9 cellular contexts compared by ENCODE assay signal in the genomic region with DNA sequence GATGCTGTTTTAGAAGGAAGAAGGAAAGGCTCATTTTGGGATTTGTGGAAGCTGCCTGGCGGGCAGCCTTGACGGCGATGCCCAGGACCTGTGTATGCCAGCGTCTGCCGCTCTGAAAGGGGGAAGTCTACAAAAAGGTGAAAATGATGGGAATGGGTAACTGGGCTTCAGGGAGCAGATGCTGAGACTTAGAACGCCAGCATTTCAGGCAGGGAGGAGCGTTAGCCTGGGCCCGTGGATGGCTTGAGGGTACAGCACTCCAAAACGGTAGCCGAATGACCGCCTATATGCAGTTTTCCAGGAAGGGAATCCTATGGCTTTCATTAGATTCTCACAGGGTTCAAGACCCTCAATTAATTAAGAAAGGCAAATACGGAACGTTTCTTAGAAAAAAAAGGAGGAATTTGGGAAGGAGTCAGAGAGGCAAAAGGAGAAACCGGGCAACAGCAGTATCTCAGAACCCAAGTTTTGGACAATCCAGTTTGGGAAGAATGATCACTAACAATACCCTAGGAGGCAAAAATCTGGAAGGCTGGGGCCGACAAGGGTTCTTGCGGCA. TPM values are rescaled to one million over a fixed set of nuclear protein-coding genes. Genes with fewer than 3 reads are reported as not detected.
DNase-seq lines count a peak whose midpoint lies in the region; ATAC-seq and TF ChIP-seq lines count a peak whose summit lies in the region.
"Had no signal": no experiment of that assay in that cellular context is flagged by ENCODE, and none has a peak within 500 bp of the region (broad histone marks: within the 10 kb centered on the region; RNA-seq: fewer than 3 reads in every experiment).

No MANE protein-coding gene starts in this region.

- H3K36me3 Mint-ChIP-seq in CD4-positive, alpha-beta memory T cell, result peaks cover 15 to 30% of the 10 kb centered on the region in 2 donors

- TF ChIP-seq CTCF in LNCaP clone FGC (IDR thresholded peaks at IDR 0.05; ENCODE audit: control insufficient read depth, extremely low read depth, insufficient read depth) (no peak), brain microvascular endothelial cell (IDR thresholded peaks at IDR 0.05; ENCODE audit: low read depth, low read length, missing control alignments) (no peak), kidney epithelial cell (IDR thresholded peaks at IDR 0.05; ENCODE audit: insufficient read depth, low read length, poor library complexity, severe bottlenecking) (no peak), stomach (IDR thresholded peaks at IDR 0.05) (no peak)

- no peaks in the 10 kb centered on the region for H3K27me3 Mint-ChIP-seq in CD4-positive, alpha-beta memory T cell

- H3K9me3 Mint-ChIP-seq in CD4-positive, alpha-beta memory T cell, result no peaks in the 10 kb centered on the region

- intact Hi-C loops in CD4-positive, alpha-beta memory T cell (cut with micrococcal nuclease), result no loop called here
- intact Hi-C loops in stomach (cut with DNase I; ENCODE audit: low total_unique reads), result no loop called here

- no peak for TF ChIP-seq POLR2A in stomach (IDR thresholded peaks at IDR 0.05)

- CTCF ChIA-PET in CD4-positive, alpha-beta memory T cell (lab: Charles Lee; ENCODE audit: partially characterized antibody), result interaction anchor here (0.7 to 4.0 kb wide), 2 partner anchors 10 to 72 kb away, joined by 3 to 31 read pairs; no protein-coding TSS in a partner anchor

- 5 to 12% (median 10%) methylated on average over 16 of the region's 16 CpGs for WGBS in stomach, 5 donors

- H3K27ac Mint-ChIP-seq in CD4-positive, alpha-beta memory T cell, result peak overlapping the region; percentile 84 to 96 (median 94)

- H3K9me3 ChIP-seq in CD4-positive, alpha-beta memory T cell (ENCODE audit: control insufficient read depth in 1 of 2, low read length in 2 of 2), result no peaks in the 10 kb centered on the region
- no peaks in the 10 kb centered on the region for H3K9me3 ChIP-seq in stomach

- peak overlapping the region; percentile 76 for H3K27ac ChIP-seq in CD4-positive, alpha-beta memory T cell (ENCODE audit: low read depth, low read length)
- peak overlapping the region; percentile 81 for H3K27ac ChIP-seq in brain microvascular endothelial cell
- peak overlapping the region; percentile 89 to 96 (median 94) for H3K27ac ChIP-seq in stomach

- in situ Hi-C loops in brain microvascular endothelial cell (cut with HindIII; ENCODE audit: low pct_ligation_motif_present, low sequenced_read_pairs), result no loop called here

- H3K4me3 ChIP-seq in CD4-positive, alpha-beta memory T cell (ENCODE audit: low read length in 2 of 2), result peak overlapping the region; percentile 96 to 100
- peak overlapping the region; percentile 67 for H3K4me3 ChIP-seq in LNCaP clone FGC (ENCODE audit: low read depth, low read length)
- peak overlapping the region; percentile 83 for H3K4me3 ChIP-seq in brain microvascular endothelial cell (ENCODE audit: low read depth, low read length)
- H3K4me3 ChIP-seq in kidney epithelial cell (ENCODE audit: low read depth, low read length), result peak overlapping the region; percentile 57
- peak overlapping the region; percentile 60 to 76 (median 70) for H3K4me3 ChIP-seq in stomach

- H3K4me3 Mint-ChIP-seq in CD4-positive, alpha-beta memory T cell, result peak overlapping the region; percentile 92 to 97 (median 96)

- no peak for TF ChIP-seq EP300 in stomach (IDR thresholded peaks at IDR 0.05)

- no peaks in the 10 kb centered on the region for H3K36me3 ChIP-seq in CD4-positive, alpha-beta memory T cell (ENCODE audit: insufficient read depth, low read length)
- no peaks in the 10 kb centered on the region for H3K36me3 ChIP-seq in brain microvascular endothelial cell (replicated peaks)
- peaks cover 1% of the 10 kb centered on the region for H3K36me3 ChIP-seq in kidney epithelial cell (ENCODE audit: control insufficient read depth, insufficient read depth, low read length)
- H3K36me3 ChIP-seq in stomach, result peaks cover 4 to 30% (median 26%) of the 10 kb centered on the region in 4 donors

- ATAC-seq in HG02623 (IDR thresholded peaks at IDR 0.05; ENCODE audit: unreplicated experiment), result no peak

- H3K4me1 ChIP-seq in CD4-positive, alpha-beta memory T cell (ENCODE audit: insufficient read depth, low read length), result peaks cover 22% of the 10 kb centered on the region
- H3K4me1 ChIP-seq in stomach, result peaks cover 10 to 39% (median 25%) of the 10 kb centered on the region in 4 donors

- POLR2A ChIA-PET in CD4-positive, alpha-beta memory T cell (lab: Charles Lee; ENCODE audit: partially characterized antibody), result interaction anchor here (1.2 to 1.7 kb wide), 8 partner anchors 10 to 1422 kb away, joined by 3 to 10 read pairs (median 4); partner anchors contain the start of genes DNAJC21, SUB1 and TARS1

- H3K4me1 Mint-ChIP-seq in CD4-positive, alpha-beta memory T cell, result peaks cover 11 to 27% (median 20%) of the 10 kb centered on the region in 4 donors

- DNase-seq in CD4-positive, alpha-beta memory T cell, result peak in 1 of 5 donors; percentile 1
- DNase-seq in LNCaP clone FGC (ENCODE audit: low read depth) (no peak), brain microvascular endothelial cell (no peak), kidney epithelial cell (ENCODE audit: low read depth) (no peak), stomach (no peak), CD1c-positive myeloid dendritic cell (ENCODE audit: extremely low spot score) (no peak), HuH-7 (ENCODE audit: low spot score) (no peak)

- H3K27me3 ChIP-seq in CD4-positive, alpha-beta memory T cell (ENCODE audit: insufficient read depth, low read length), result no peaks in the 10 kb centered on the region
- H3K27me3 ChIP-seq in brain microvascular endothelial cell (replicated peaks) (no peaks in the 10 kb centered on the region), kidney epithelial cell (ENCODE audit: control insufficient read depth, insufficient read depth, low read length) (no peaks in the 10 kb centered on the region), stomach (no peaks in the 10 kb centered on the region)

RNA-seq across cellular contexts. Expression of gene AMACR, which starts 0.7 kb away (rescaled TPM):
- 1 to 10 TPM; 5.2 to 7.3 TPM for total RNA-seq in CD4-positive, alpha-beta memory T cell
- 1 to 10 TPM; 7.5 to 9.2 TPM for polyA plus RNA-seq in CD4-positive, alpha-beta memory T cell
- total RNA-seq in kidney epithelial cell (14.0 and 18.0 TPM in 2 replicates), stomach (10 to 100 TPM in 4 of 5 donors, 1 to 10 TPM in 1; 8.5 to 56.6 (median 15.4) TPM)
- 10 to 100 TPM; 22.0 to 89.7 (median 30.9) TPM for polyA plus RNA-seq in stomach

RNA-seq across cellular contexts. Expression of gene SLC45A2, which starts 22.7 kb away (rescaled TPM):
- not detected for total RNA-seq in CD4-positive, alpha-beta memory T cell
- not detected for polyA plus RNA-seq in CD4-positive, alpha-beta memory T cell
- total RNA-seq in kidney epithelial cell (not detected in 2 replicates), stomach (not detected)
- polyA plus RNA-seq in stomach, result under 1 TPM; 0.19 to 0.46 (median 0.20) TPM
- total RNA-seq: NCI-H460 had no signal

RNA-seq across cellular contexts. Expression of gene C1QTNF3, which starts 35.8 kb away (rescaled TPM):
- 1 to 10 TPM; 7.0 to 7.2 TPM for total RNA-seq in CD4-positive, alpha-beta memory T cell
- polyA plus RNA-seq in CD4-positive, alpha-beta memory T cell, result under 1 TPM in 1 of 2 donors, not detected in 1; 0.53 TPM
- total RNA-seq in kidney epithelial cell (1.1 and 1.2 TPM in 2 replicates), stomach (10 to 100 TPM in 3 of 5 donors, 1 to 10 TPM in 2; 3.6 to 84.1 (median 14.6) TPM)
- 10 to 100 TPM in 1 of 3 donors, 1 to 10 TPM in 2; 4.5 to 19.6 (median 6.9) TPM for polyA plus RNA-seq in stomach
